Comparison of ENCODE assay signal across 25 cellular contexts in genomic region chr5:6467591-6467990, GRCh38. TPM values are rescaled to one million over a fixed set of nuclear protein-coding genes. Genes with fewer than 3 reads are reported as not detected.
"Had no signal": no experiment of that assay in that cellular context is flagged by ENCODE, and none has a peak within 500 bp of the region (broad histone marks: within the 10 kb centered on the region; RNA-seq: fewer than 3 reads in every experiment).

No MANE protein-coding gene starts in this region.

- H3K4me1 Mint-ChIP-seq: stimulated activated naive B cell treated with anti-CD40 and anti-IgM and Interleukin-4, amounts not matched to agents 10 μg/mL and 1 μg/mL and 100 μg/mL, for 72 hours had no signal

- H3K36me3 ChIP-seq: heart right ventricle, lower lobe of right lung, ovary, prostate gland, stomach, thyroid gland, transverse colon, upper lobe of left lung, vagina had no signal

- H3K27ac Mint-ChIP-seq: naive thymus-derived CD4-positive, alpha-beta T cell; natural killer cell treated with Interleukin-12 subunit alpha and Interleukin-12 subunit beta and Interleukin-15 and Interleukin-18, amount 100 ng/mL, for 72 hours; stimulated activated naive B cell treated with anti-CD40 and anti-IgM and Interleukin-4, amounts not matched to agents 10 μg/mL and 1 μg/mL and 100 μg/mL, for 72 hours had no signal

- H3K9me3 Mint-ChIP-seq: mesothelial cell of epicardium; natural killer cell treated with Interleukin-12 subunit alpha and Interleukin-12 subunit beta and Interleukin-15 and Interleukin-18, amount 100 ng/mL, for 72 hours had no signal

- H3K27me3 ChIP-seq: ovary, testis, thyroid gland, transverse colon, upper lobe of left lung, vagina had no signal

- H2AFZ ChIP-seq: hepatocyte had no signal

- H3K4me3 Mint-ChIP-seq: mesothelial cell of epicardium; naive thymus-derived CD4-positive, alpha-beta T cell; natural killer cell treated with Interleukin-12 subunit alpha and Interleukin-12 subunit beta and Interleukin-15 and Interleukin-18, amount 100 ng/mL, for 72 hours; stimulated activated naive B cell treated with anti-CD40 and anti-IgM and Interleukin-4, amounts not matched to agents 10 μg/mL and 1 μg/mL and 100 μg/mL, for 72 hours had no signal

- H3K4me2 ChIP-seq: hepatocyte had no signal

- H3K9me3 ChIP-seq: lower lobe of right lung, mucosa of descending colon, ovary, prostate gland, testis, thyroid gland, transverse colon, vagina had no signal

- H3K79me2 ChIP-seq: hepatocyte had no signal

- H3K4me3 ChIP-seq: heart right ventricle, hepatocyte, lower lobe of right lung, mucosa of descending colon, ovary, prostate gland, skin epidermis, stomach, testis, thyroid gland, transverse colon, upper lobe of left lung, vagina had no signal

- H3K4me1 ChIP-seq: lower lobe of right lung, prostate gland, stomach, testis, thyroid gland, transverse colon, upper lobe of left lung, vagina had no signal

- H3K36me3 Mint-ChIP-seq: mesothelial cell of epicardium; naive thymus-derived CD4-positive, alpha-beta T cell; natural killer cell treated with Interleukin-12 subunit alpha and Interleukin-12 subunit beta and Interleukin-15 and Interleukin-18, amount 100 ng/mL, for 72 hours; stimulated activated naive B cell treated with anti-CD40 and anti-IgM and Interleukin-4, amounts not matched to agents 10 μg/mL and 1 μg/mL and 100 μg/mL, for 72 hours had no signal

- DNase-seq: heart right ventricle; lower lobe of right lung; mammary epithelial cell; mesenchymal stem cell; mucosa of descending colon; naive thymus-derived CD4-positive, alpha-beta T cell; ovary; right cardiac atrium; stimulated activated CD4-positive, alpha-beta T cell treated with anti-CD3 and anti-CD28 coated beads, Interleukin-12 subunit alpha, Interleukin-12 subunit beta, amount 100 ng/mL, for 4 hours; stimulated activated CD4-positive, alpha-beta T cell treated with anti-CD3 and anti-CD28 coated beads, Interleukin-15, amount 100 ng/mL, for 24 hours; stimulated activated CD4-positive, alpha-beta T cell treated with anti-CD3 and anti-CD28 coated beads, Interleukin-2, amount 100 ng/mL, for 24 hours; stimulated activated CD4-positive, alpha-beta T cell treated with anti-CD3 and anti-CD28 coated beads, Interleukin-4, amount 100 ng/mL, for 1 hour; stimulated activated naive B cell treated with anti-CD40 and anti-IgM and Interleukin-4, amounts not matched to agents 10 μg/mL and 1 μg/mL and 100 μg/mL, for 72 hours; stimulated activated naive CD8-positive, alpha-beta T cell treated with anti-CD3 and anti-CD28 coated beads, Interleukin-15, Interleukin-2, amounts not matched to agents 100 U/mL and 50 U/mL, for 24 hours; stomach; testis; transverse colon; upper lobe of left lung had no signal

- H3K27ac ChIP-seq: hepatocyte, lower lobe of right lung, ovary, prostate gland, skin epidermis, stomach, testis, thyroid gland, upper lobe of left lung, vagina had no signal

RNA-seq across cellular contexts. Expression of gene UBE2QL1, which starts 18.9 kb away (rescaled TPM):
- total RNA-seq: lower lobe of right lung; natural killer cell treated with Interleukin-12 subunit alpha and Interleukin-12 subunit beta and Interleukin-15 and Interleukin-18, amount 100 ng/mL, for 72 hours had no signal
- polyA plus RNA-seq: hepatocyte; naive thymus-derived CD4-positive, alpha-beta T cell had no signal
